Comparison of ENCODE assay signal across 23 cellular contexts in the genomic region with DNA sequence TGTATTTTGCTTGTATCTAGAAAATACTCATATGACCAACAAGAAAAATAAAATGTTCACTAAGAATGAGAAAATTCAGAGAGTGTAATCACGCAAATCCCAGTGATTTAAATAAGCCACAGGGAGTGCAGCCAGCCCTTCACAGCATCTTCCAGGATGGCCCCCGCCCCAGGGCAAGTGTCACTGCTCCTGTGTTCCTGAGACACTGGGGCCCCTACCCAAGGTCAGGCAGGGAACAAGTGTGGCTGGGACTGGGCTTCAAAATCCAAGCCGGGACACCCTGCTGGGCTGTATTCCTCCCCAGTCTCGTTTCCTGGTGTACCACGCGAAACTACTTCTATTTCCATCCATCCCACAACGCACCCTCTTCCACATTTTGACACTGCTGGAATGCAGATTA. TPM values are rescaled to one million over a fixed set of nuclear protein-coding genes. Genes with fewer than 3 reads are reported as not detected.
"Had no signal": no experiment of that assay in that cellular context is flagged by ENCODE, and none has a peak within 500 bp of the region (broad histone marks: within the 10 kb centered on the region; RNA-seq: fewer than 3 reads in every experiment).

No MANE protein-coding gene starts in this region.

- H3K27ac ChIP-seq: colonic mucosa, esophagus squamous epithelium, gastroesophageal sphincter, hepatocyte, psoas muscle, sigmoid colon, skin epidermis, stomach, upper lobe of right lung, vagina had no signal

- H3K27me3 ChIP-seq: colonic mucosa, esophagus squamous epithelium, gastroesophageal sphincter, hepatocyte, sigmoid colon, stomach, upper lobe of right lung, vagina had no signal

- H3K9me3 ChIP-seq: colonic mucosa, esophagus squamous epithelium, gastroesophageal sphincter, mucosa of descending colon, psoas muscle, sigmoid colon, stomach, upper lobe of right lung, vagina had no signal

- H3K4me3 Mint-ChIP-seq: naive thymus-derived CD8-positive, alpha-beta T cell; stimulated activated naive B cell treated with anti-CD40 and anti-IgM and Interleukin-4, amounts not matched to agents 10 μg/mL and 1 μg/mL and 100 μg/mL, for 72 hours had no signal

- H3K36me3 ChIP-seq: colonic mucosa had no signal

- H3K27ac Mint-ChIP-seq: stimulated activated naive B cell treated with anti-CD40 and anti-IgM and Interleukin-4, amounts not matched to agents 10 μg/mL and 1 μg/mL and 100 μg/mL, for 72 hours had no signal

- ATAC-seq: gastroesophageal sphincter; left colon; left ventricle myocardium superior; mucosa of descending colon; naive thymus-derived CD8-positive, alpha-beta T cell; psoas muscle; stimulated activated naive B cell treated with anti-CD40 and anti-IgM and Interleukin-4, amounts not matched to agents 10 μg/mL and 1 μg/mL and 100 μg/mL, for 72 hours; upper lobe of right lung had no signal

- H3K27me3 Mint-ChIP-seq: naive thymus-derived CD8-positive, alpha-beta T cell; stimulated activated naive B cell treated with anti-CD40 and anti-IgM and Interleukin-4, amounts not matched to agents 10 μg/mL and 1 μg/mL and 100 μg/mL, for 72 hours had no signal

- DNase-seq: colonic mucosa; dermis blood vessel endothelial cell; esophagus squamous epithelium; foreskin fibroblast; left colon; left ventricle myocardium superior; mucosa of descending colon; naive thymus-derived CD8-positive, alpha-beta T cell; psoas muscle; retina; sigmoid colon; stimulated activated CD4-positive, alpha-beta T cell treated with anti-CD3 and anti-CD28 coated beads, Interleukin-2, amount 100 ng/mL, for 24 hours; stimulated activated CD4-positive, alpha-beta T cell treated with anti-CD3 and anti-CD28 coated beads, Interleukin-4, amount 100 ng/mL, for 4 hours; stimulated activated naive B cell treated with anti-CD40 and anti-IgM and Interleukin-4, amounts not matched to agents 10 μg/mL and 1 μg/mL and 100 μg/mL, for 72 hours; stomach; upper lobe of right lung had no signal

- H3K9me3 Mint-ChIP-seq: naive thymus-derived CD8-positive, alpha-beta T cell; stimulated activated naive B cell treated with anti-CD40 and anti-IgM and Interleukin-4, amounts not matched to agents 10 μg/mL and 1 μg/mL and 100 μg/mL, for 72 hours had no signal

- H3K4me3 ChIP-seq: colonic mucosa, esophagus squamous epithelium, gastroesophageal sphincter, hepatocyte, mucosa of descending colon, psoas muscle, sigmoid colon, skin epidermis, stomach, upper lobe of right lung, vagina had no signal

- H3K4me1 ChIP-seq: colonic mucosa had no signal

RNA-seq across cellular contexts. Expression of a gene that starts 18.1 kb away (rescaled TPM):
- total RNA-seq: esophagus squamous epithelium, hepatocyte, left ventricle myocardium superior, psoas muscle, sigmoid colon, stomach, upper lobe of right lung, vagina had no signal

RNA-seq across cellular contexts. Expression of a gene that starts 26.4 kb away (rescaled TPM):
- total RNA-seq: dermis blood vessel endothelial cell; epithelial cell of proximal tubule; esophagus squamous epithelium; gastroesophageal sphincter; hepatocyte; kidney epithelial cell; left ventricle myocardium superior; mesenteric fat pad; naive thymus-derived CD8-positive, alpha-beta T cell; psoas muscle; upper lobe of right lung; vagina had no signal
